Comparison of ENCODE assay signal across 8 cellular contexts in the genomic region with DNA sequence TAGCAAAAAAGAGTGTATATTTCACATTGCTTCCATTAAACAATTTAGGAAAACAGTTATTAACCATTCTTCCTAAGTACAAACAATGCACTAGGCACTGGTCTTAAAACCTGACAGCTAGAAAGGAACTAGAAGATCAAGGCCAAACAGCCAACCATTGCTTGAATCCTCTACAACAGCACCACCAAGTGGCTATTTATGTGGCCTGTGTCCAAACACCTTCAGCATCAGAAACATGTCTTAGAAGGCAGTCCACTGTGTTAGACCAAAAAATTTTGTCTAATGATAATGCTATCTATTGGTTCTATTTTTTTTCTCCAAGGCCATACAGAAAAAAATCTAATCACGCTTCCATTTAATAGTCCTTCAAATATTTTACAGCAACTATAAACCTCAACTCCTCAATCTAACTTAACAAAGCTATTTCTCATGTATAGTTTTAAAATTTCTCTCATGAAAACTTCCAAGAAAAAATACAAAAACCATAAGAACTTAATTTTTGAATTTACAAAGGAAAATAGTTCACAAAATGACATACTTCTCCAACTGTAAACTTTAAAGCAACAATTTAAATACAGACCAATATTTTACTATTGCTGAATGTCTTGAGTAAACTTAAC. TPM values are rescaled to one million over a fixed set of nuclear protein-coding genes. Genes with fewer than 3 reads are reported as not detected.
DNase-seq lines count a peak whose midpoint lies in the region; ATAC-seq, FAIRE-seq and TF ChIP-seq lines count a peak whose summit lies in the region.

No MANE protein-coding gene starts in this region.

- H3K4me3 ChIP-seq in AG04450 (ENCODE audit: low read depth, low read length): no peak overlapping the region
- no peak overlapping the region; a peak in 1 of 4 replicates for H3K4me3 ChIP-seq in SK-N-SH (ENCODE audit: low read depth in 2 of 2, low read length in 1 of 2)
- H3K4me3 ChIP-seq in upper lobe of right lung: no peak overlapping the region

- POLR2A ChIA-PET in AG04450 (lab: Yijun Ruan, JAX): no interaction called here
- POLR2A ChIA-PET in GM10248 (lab: Yijun Ruan, JAX): no interaction called here
- POLR2A ChIA-PET in HEK293T (lab: Yijun Ruan, JAX): no interaction called here
- POLR2A ChIA-PET in SK-N-SH (lab: Yijun Ruan, JAX): no interaction called here

- peak; percentile 43 for FAIRE-seq in frontal cortex (lab: Jason Lieb, UNC)

- ATAC-seq in upper lobe of right lung (peak; percentile 40), omental fat pad (ENCODE audit: low FRiP score) (no peak)

- no peaks in the 10 kb centered on the region for H3F3A ChIP-seq in SK-N-SH (replicated peaks; ENCODE audit: insufficient read depth)

- no peak overlapping the region for H3K9ac ChIP-seq in SK-N-SH

- CTCF ChIA-PET in AG04450 (lab: Charles Lee) (interaction anchor here (1.1 kb wide), 2 partner anchors 9 to 477 kb away, joined by 3 read pairs; no protein-coding TSS in a partner anchor), GM10248 (lab: Yijun Ruan, JAX) (interaction anchor here (0.9 to 1.6 kb wide), 5 partner anchors 16 to 133 kb away, joined by 3 to 6 read pairs (median 4); no protein-coding TSS in a partner anchor), HEK293T (lab: Yijun Ruan, JAX) (no interaction called here), SK-N-SH (lab: Yijun Ruan, JAX) (interaction anchor here (0.6 to 2.2 kb wide), 9 partner anchors 12 to 1118 kb away, joined by 3 to 8 read pairs (median 3); no protein-coding TSS in a partner anchor)

- H3K9me3 ChIP-seq in AG04450 (ENCODE audit: control insufficient read depth, insufficient read depth, low read length) (no peaks in the 10 kb centered on the region), SK-N-SH (no peaks in the 10 kb centered on the region; the same call in 1 of the 2 replicates), upper lobe of right lung (no peaks in the 10 kb centered on the region)

- TF ChIP-seq RAD21 in SK-N-SH (IDR thresholded peaks at IDR 0.05; ENCODE audit: low read length): peak; percentile 60

- TF ChIP-seq EP300 in SK-N-SH (IDR thresholded peaks at IDR 0.05; ENCODE audit: borderline replicate concordance in 1 of 2, low read depth in 1 of 2, low read length in 1 of 2): no peak

- H3K36me3 ChIP-seq in SK-N-SH (replicated peaks in 1 of 2; ENCODE audit: control insufficient read depth in 1 of 2, insufficient read depth in 2 of 2, low read length in 1 of 2) (peaks cover 47 to 68% of the 10 kb centered on the region in 2 experiments), upper lobe of right lung (peaks cover 48% of the 10 kb centered on the region)

- no peak overlapping the region for H2AFZ ChIP-seq in SK-N-SH (ENCODE audit: low read depth)

- DNase-seq in AG04450 (ENCODE audit: low read depth, low spot score) (no peak), GM10248 (ENCODE audit: extremely low spot score) (peak; percentile 45), HEK293T (ENCODE audit: extremely low spot score) (peak; percentile 56), NAMALWA (ENCODE audit: low spot score) (peak; percentile 81), SK-N-SH (peak; percentile 30), frontal cortex (ENCODE audit: low spot score in 2 of 2) (peak in 1 of 2 donors; percentile 4), upper lobe of right lung (no peak), omental fat pad (ENCODE audit: low spot score) (no peak)

- H4K20me1 ChIP-seq in SK-N-SH (ENCODE audit: insufficient read depth): no peaks in the 10 kb centered on the region

- no peaks in the 10 kb centered on the region for H3K27me3 ChIP-seq in AG04450 (ENCODE audit: control insufficient read depth, insufficient read depth, low read length)
- H3K27me3 ChIP-seq in SK-N-SH (ENCODE audit: insufficient read depth): no peaks in the 10 kb centered on the region
- H3K27me3 ChIP-seq in upper lobe of right lung: no peaks in the 10 kb centered on the region

- no peak overlapping the region for H3K4me2 ChIP-seq in SK-N-SH

- intact Hi-C loops in upper lobe of right lung (cut with DNase I): no loop called here

- no peaks in the 10 kb centered on the region for H3K9me2 ChIP-seq in SK-N-SH

- no peaks in the 10 kb centered on the region for H3K79me2 ChIP-seq in SK-N-SH (ENCODE audit: insufficient read depth)

- H3K27ac ChIP-seq in AG04450 (ENCODE audit: low read depth, low read length) (no peak overlapping the region), SK-N-SH (ENCODE audit: low read depth in 2 of 2, low read length in 1 of 2) (no peak overlapping the region), upper lobe of right lung (no peak overlapping the region)

- H3K4me1 ChIP-seq in SK-N-SH (ENCODE audit: control insufficient read depth in 1 of 2, insufficient read depth in 2 of 2, low read depth in 1 of 2, low read length in 1 of 2): no peaks in the 10 kb centered on the region; a peak in 1 of 4 replicates
- no peaks in the 10 kb centered on the region for H3K4me1 ChIP-seq in upper lobe of right lung

- WGBS in SK-N-SH (ENCODE audit: low lambda C conversion rate): 86% methylated on average over 1 of the region's 1 CpG

- TF ChIP-seq CTCF in AG04450 (IDR thresholded peaks at IDR 0.05; ENCODE audit: low read depth, low read length): peak; percentile 37
- TF ChIP-seq CTCF in GM10248 (IDR thresholded peaks at IDR 0.05; ENCODE audit: control extremely low read depth, extremely low read depth, low read depth, missing control alignments): peak; percentile 62
- peak; percentile 58 for TF ChIP-seq CTCF in SK-N-SH (IDR thresholded peaks at IDR 0.05)
- peak; percentile 37 for TF ChIP-seq CTCF in upper lobe of right lung (IDR thresholded peaks at IDR 0.05)
- TF ChIP-seq CTCF in omental fat pad (IDR thresholded peaks at IDR 0.05): no peak

TF ChIP-seq in HEK293T, 16 proteins besides CTCF, POLR2A, EP300 and RAD21:
- TF ChIP-seq TARDBP (IDR thresholded peaks at IDR 0.05) (no peak), HDGF (IDR thresholded peaks at IDR 0.05; ENCODE audit: borderline replicate concordance) (no peak)

TF ChIP-seq in SK-N-SH, 30 proteins besides CTCF, POLR2A, EP300 and RAD21:
- TF ChIP-seq, protein P1, sequence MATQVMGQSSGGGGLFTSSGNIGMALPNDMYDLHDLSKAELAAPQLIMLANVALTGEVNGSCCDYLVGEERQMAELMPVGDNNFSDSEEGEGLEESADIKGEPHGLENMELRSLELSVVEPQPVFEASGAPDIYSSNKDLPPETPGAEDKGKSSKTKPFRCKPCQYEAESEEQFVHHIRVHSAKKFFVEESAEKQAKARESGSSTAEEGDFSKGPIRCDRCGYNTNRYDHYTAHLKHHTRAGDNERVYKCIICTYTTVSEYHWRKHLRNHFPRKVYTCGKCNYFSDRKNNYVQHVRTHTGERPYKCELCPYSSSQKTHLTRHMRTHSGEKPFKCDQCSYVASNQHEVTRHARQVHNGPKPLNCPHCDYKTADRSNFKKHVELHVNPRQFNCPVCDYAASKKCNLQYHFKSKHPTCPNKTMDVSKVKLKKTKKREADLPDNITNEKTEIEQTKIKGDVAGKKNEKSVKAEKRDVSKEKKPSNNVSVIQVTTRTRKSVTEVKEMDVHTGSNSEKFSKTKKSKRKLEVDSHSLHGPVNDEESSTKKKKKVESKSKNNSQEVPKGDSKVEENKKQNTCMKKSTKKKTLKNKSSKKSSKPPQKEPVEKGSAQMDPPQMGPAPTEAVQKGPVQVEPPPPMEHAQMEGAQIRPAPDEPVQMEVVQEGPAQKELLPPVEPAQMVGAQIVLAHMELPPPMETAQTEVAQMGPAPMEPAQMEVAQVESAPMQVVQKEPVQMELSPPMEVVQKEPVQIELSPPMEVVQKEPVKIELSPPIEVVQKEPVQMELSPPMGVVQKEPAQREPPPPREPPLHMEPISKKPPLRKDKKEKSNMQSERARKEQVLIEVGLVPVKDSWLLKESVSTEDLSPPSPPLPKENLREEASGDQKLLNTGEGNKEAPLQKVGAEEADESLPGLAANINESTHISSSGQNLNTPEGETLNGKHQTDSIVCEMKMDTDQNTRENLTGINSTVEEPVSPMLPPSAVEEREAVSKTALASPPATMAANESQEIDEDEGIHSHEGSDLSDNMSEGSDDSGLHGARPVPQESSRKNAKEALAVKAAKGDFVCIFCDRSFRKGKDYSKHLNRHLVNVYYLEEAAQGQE (IDR thresholded peaks at IDR 0.05; ENCODE audit: low read depth, low read length): no peak
- TF ChIP-seq SMC3 (IDR thresholded peaks at IDR 0.05; ENCODE audit: low read depth, low read length): peak; percentile 27; the same call in 1 of the 2 replicates

RNA-seq across cellular contexts. Expression of a gene that starts 36.1 kb away (rescaled TPM):
- polyA plus RNA-seq in AG04450 (2011; rRNA removed) (16.5 and 21.8 TPM in 2 replicates), SK-N-SH (2012; rRNA removed) (20.8 and 21.3 TPM in 2 replicates)
- 6.2 and 7.8 TPM in 2 replicates for polyA minus RNA-seq in AG04450 (2011; rRNA and poly(A)+ RNA removed)
- polyA plus RNA-seq in SK-N-SH (2012; cell fraction: cytosol; rRNA removed): 21.8 and 22.0 TPM in 2 replicates
- 17.9 and 23.6 TPM in 2 replicates for polyA plus RNA-seq in SK-N-SH (2012; cell fraction: nucleus; rRNA removed)
- total RNA-seq in frontal cortex (23.6 TPM), upper lobe of right lung (11.6 TPM), omental fat pad (10 to 100 TPM; 13.6 to 18.7 (median 14.8) TPM)

Comparison
In these comparisons a context has a peak if more than half of its experiments do, and no peak if none do; other contexts are left out.
1. DNase-seq: peak in GM10248 (single experiment), HEK293T (single experiment), NAMALWA (single experiment) and SK-N-SH (single experiment); none in AG04450 (single experiment), upper lobe of right lung (single experiment) and omental fat pad (single experiment).
2. CTCF ChIP-seq: peak in AG04450 (single experiment), GM10248 (single experiment), SK-N-SH (single experiment) and upper lobe of right lung (single experiment); none in omental fat pad (0 of 3).